ENCODE assay signal across 1 cellular context in genomic region chr10:31878486-31878885, GRCh38.
TF ChIP-seq lines count a peak whose summit lies in the region.

No MANE protein-coding gene starts in this region.

TF ChIP-seq in GM12878, 131 proteins besides CTCF, POLR2A, EP300 and RAD21:
- TF ChIP-seq YY1 (IDR thresholded peaks at IDR 0.05; ENCODE audit: low read depth, low read length) (0 out of 2 replicates have a peak, but pooled peaks have one; percentile 9), MYB (IDR thresholded peaks at IDR 0.05; ENCODE audit: borderline replicate concordance, low read depth, low read length) (no peak)
- TF ChIP-seq, protein P1, sequence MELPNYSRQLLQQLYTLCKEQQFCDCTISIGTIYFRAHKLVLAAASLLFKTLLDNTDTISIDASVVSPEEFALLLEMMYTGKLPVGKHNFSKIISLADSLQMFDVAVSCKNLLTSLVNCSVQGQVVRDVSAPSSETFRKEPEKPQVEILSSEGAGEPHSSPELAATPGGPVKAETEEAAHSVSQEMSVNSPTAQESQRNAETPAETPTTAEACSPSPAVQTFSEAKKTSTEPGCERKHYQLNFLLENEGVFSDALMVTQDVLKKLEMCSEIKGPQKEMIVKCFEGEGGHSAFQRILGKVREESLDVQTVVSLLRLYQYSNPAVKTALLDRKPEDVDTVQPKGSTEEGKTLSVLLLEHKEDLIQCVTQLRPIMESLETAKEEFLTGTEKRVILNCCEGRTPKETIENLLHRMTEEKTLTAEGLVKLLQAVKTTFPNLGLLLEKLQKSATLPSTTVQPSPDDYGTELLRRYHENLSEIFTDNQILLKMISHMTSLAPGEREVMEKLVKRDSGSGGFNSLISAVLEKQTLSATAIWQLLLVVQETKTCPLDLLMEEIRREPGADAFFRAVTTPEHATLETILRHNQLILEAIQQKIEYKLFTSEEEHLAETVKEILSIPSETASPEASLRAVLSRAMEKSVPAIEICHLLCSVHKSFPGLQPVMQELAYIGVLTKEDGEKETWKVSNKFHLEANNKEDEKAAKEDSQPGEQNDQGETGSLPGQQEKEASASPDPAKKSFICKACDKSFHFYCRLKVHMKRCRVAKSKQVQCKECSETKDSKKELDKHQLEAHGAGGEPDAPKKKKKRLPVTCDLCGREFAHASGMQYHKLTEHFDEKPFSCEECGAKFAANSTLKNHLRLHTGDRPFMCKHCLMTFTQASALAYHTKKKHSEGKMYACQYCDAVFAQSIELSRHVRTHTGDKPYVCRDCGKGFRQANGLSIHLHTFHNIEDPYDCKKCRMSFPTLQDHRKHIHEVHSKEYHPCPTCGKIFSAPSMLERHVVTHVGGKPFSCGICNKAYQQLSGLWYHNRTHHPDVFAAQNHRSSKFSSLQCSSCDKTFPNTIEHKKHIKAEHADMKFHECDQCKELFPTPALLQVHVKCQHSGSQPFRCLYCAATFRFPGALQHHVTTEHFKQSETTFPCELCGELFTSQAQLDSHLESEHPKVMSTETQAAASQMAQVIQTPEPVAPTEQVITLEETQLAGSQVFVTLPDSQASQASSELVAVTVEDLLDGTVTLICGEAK (IDR thresholded peaks at IDR 0.05; ENCODE audit: borderline replicate concordance), result peak; percentile 94
